21 cellular contexts compared by ENCODE assay signal in genomic region chr2:70830333-70830732, GRCh38. TPM values are rescaled to one million over a fixed set of nuclear protein-coding genes. Genes with fewer than 3 reads are reported as not detected.
"Had no signal": no experiment of that assay in that cellular context is flagged by ENCODE, and none has a peak within 500 bp of the region (broad histone marks: within the 10 kb centered on the region; RNA-seq: fewer than 3 reads in every experiment).

No MANE protein-coding gene starts in this region.

- H3K4me3 ChIP-seq: breast epithelium, mucosa of descending colon, thyroid gland, uterus had no signal

- H3K27me3 ChIP-seq: breast epithelium, thyroid gland, uterus had no signal

- H3K4me2 ChIP-seq: SK-N-SH had no signal

- H3K27ac ChIP-seq: thyroid gland, uterus, WERI-Rb-1 had no signal

- ATAC-seq: activated CD4-positive, alpha-beta T cell treated with anti-CD3 and anti-CD28 coated beads for 36 hours; activated T-helper 17 cell treated with anti-CD3 and anti-CD28 coated beads, Interleukin-2, amount 50 U/mL, for 72 hours; mucosa of descending colon; naive thymus-derived CD8-positive, alpha-beta T cell; stimulated activated naive CD8-positive, alpha-beta T cell treated with anti-CD3 and anti-CD28 coated beads, Interleukin-15, amount 100 ng/mL, for 72 hours had no signal

- H3K9me3 Mint-ChIP-seq: activated CD4-positive, alpha-beta memory T cell treated with anti-CD3 and anti-CD28 coated beads, Interleukin-2, amount 10 ng/mL, durations not matched to agents 7 days and 5 days; activated naive CD4-positive, alpha-beta T cell treated with anti-CD3 and anti-CD28 coated beads, Interleukin-2, amount 50 U/mL, for 24 hours; activated T-helper 17 cell treated with anti-CD3 and anti-CD28 coated beads, Interleukin-2, amount 50 U/mL, for 72 hours; naive thymus-derived CD8-positive, alpha-beta T cell; stimulated activated naive CD8-positive, alpha-beta T cell treated with anti-CD3 and anti-CD28 coated beads, Interleukin-15, amount 100 ng/mL, for 72 hours had no signal

- H3K27ac Mint-ChIP-seq: activated CD4-positive, alpha-beta memory T cell treated with anti-CD3 and anti-CD28 coated beads, Interleukin-2, amount 10 ng/mL, durations not matched to agents 7 days and 5 days; activated CD4-positive, alpha-beta T cell treated with anti-CD3 and anti-CD28 coated beads for 36 hours; activated naive CD4-positive, alpha-beta T cell treated with anti-CD3 and anti-CD28 coated beads, Interleukin-2, amount 50 U/mL, for 24 hours; activated T-helper 17 cell treated with anti-CD3 and anti-CD28 coated beads, Interleukin-2, amount 50 U/mL, for 72 hours; naive thymus-derived CD8-positive, alpha-beta T cell had no signal

- H3K4me3 Mint-ChIP-seq: activated CD4-positive, alpha-beta memory T cell treated with anti-CD3 and anti-CD28 coated beads, Interleukin-2, amount 10 ng/mL, durations not matched to agents 7 days and 5 days; activated CD4-positive, alpha-beta T cell treated with anti-CD3 and anti-CD28 coated beads for 36 hours; activated naive CD4-positive, alpha-beta T cell treated with anti-CD3 and anti-CD28 coated beads, Interleukin-2, amount 50 U/mL, for 24 hours; activated T-helper 17 cell treated with anti-CD3 and anti-CD28 coated beads, Interleukin-2, amount 50 U/mL, for 72 hours; naive thymus-derived CD8-positive, alpha-beta T cell; stimulated activated naive CD8-positive, alpha-beta T cell treated with anti-CD3 and anti-CD28 coated beads, Interleukin-15, amount 100 ng/mL, for 72 hours had no signal

- H3K36me3 Mint-ChIP-seq: activated naive CD4-positive, alpha-beta T cell treated with anti-CD3 and anti-CD28 coated beads, Interleukin-2, amount 50 U/mL, for 24 hours had no signal

- H3K9me3 ChIP-seq: breast epithelium, mucosa of descending colon, SK-N-SH, thyroid gland, uterus had no signal

- DNase-seq: activated CD4-positive, alpha-beta memory T cell treated with anti-CD3 and anti-CD28 coated beads, Interleukin-2, amount 10 ng/mL, durations not matched to agents 7 days and 5 days; activated CD4-positive, alpha-beta T cell treated with anti-CD3 and anti-CD28 coated beads for 36 hours; amniotic stem cell; hypothalamus; mucosa of descending colon; naive thymus-derived CD8-positive, alpha-beta T cell; SK-N-SH; stimulated activated CD4-positive, alpha-beta T cell treated with anti-CD3 and anti-CD28 coated beads, Interleukin-15, amount 100 ng/mL, for 24 hours; stimulated activated CD4-positive, alpha-beta T cell treated with anti-CD3 and anti-CD28 coated beads, Interleukin-4, amount 100 ng/mL, for 24 hours; stimulated activated naive CD8-positive, alpha-beta T cell treated with anti-CD3 and anti-CD28 coated beads, Interleukin-15, amount 100 ng/mL, for 72 hours; T-helper 1 cell; thyroid gland; uterus had no signal

- H3K36me3 ChIP-seq: breast epithelium, thyroid gland, uterus had no signal

- H3K4me1 ChIP-seq: breast epithelium, thyroid gland, uterus had no signal

- H3K27me3 Mint-ChIP-seq: activated CD4-positive, alpha-beta T cell treated with anti-CD3 and anti-CD28 coated beads for 36 hours had no signal

RNA-seq across cellular contexts. Expression of gene CD207, which starts 5.3 kb away (rescaled TPM):
- total RNA-seq: activated CD4-positive, alpha-beta memory T cell treated with anti-CD3 and anti-CD28 coated beads, Interleukin-2, amount 10 ng/mL, durations not matched to agents 7 days and 5 days; activated CD4-positive, alpha-beta T cell treated with anti-CD3 and anti-CD28 coated beads for 36 hours; activated T-helper 17 cell treated with anti-CD3 and anti-CD28 coated beads, Interleukin-2, amount 50 U/mL, for 72 hours; fibroblast of lung; naive thymus-derived CD8-positive, alpha-beta T cell; pulmonary artery endothelial cell; thyroid gland had no signal

RNA-seq across cellular contexts. Expression of gene CLEC4F, which starts 9.9 kb away (rescaled TPM):
- total RNA-seq: activated CD4-positive, alpha-beta memory T cell treated with anti-CD3 and anti-CD28 coated beads, Interleukin-2, amount 10 ng/mL, durations not matched to agents 7 days and 5 days; activated CD4-positive, alpha-beta T cell treated with anti-CD3 and anti-CD28 coated beads for 36 hours; fibroblast of lung; naive thymus-derived CD8-positive, alpha-beta T cell; pulmonary artery endothelial cell; skeletal muscle tissue had no signal

RNA-seq across cellular contexts. Expression of gene FIGLA, which starts 39.9 kb away (rescaled TPM):
- total RNA-seq: activated CD4-positive, alpha-beta memory T cell treated with anti-CD3 and anti-CD28 coated beads, Interleukin-2, amount 10 ng/mL, durations not matched to agents 7 days and 5 days; activated CD4-positive, alpha-beta T cell treated with anti-CD3 and anti-CD28 coated beads for 36 hours; activated T-helper 17 cell treated with anti-CD3 and anti-CD28 coated beads, Interleukin-2, amount 50 U/mL, for 72 hours; breast epithelium; fibroblast of lung; mucosa of descending colon; naive thymus-derived CD8-positive, alpha-beta T cell; omental fat pad; pulmonary artery endothelial cell; skeletal muscle tissue; thyroid gland; uterus had no signal
